Comparison of ENCODE assay signal across 16 cellular contexts in the genomic region with DNA sequence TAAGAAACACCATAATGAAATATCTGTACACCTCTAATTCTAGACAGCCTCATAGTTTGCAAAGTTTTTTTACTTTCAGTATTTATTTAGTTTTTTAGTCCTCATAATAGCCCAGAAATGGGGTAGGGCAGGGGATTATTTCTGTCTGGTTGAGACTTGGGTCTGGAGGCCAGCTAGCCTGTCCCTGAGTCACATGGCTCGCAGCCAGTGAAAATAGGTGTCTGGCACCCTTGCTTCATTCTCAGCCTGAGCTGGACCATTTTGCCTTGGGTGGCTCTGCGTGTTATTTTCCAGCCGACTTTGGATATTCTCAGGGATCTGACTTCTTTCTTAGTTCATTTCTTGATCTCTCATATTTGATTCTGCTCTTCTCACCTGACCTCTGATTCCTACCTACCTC.
DNase-seq lines count a peak whose midpoint lies in the region; ATAC-seq, FAIRE-seq and TF ChIP-seq lines count a peak whose summit lies in the region.
"Had no signal": no experiment of that assay in that cellular context is flagged by ENCODE, and none has a peak within 500 bp of the region (broad histone marks: within the 10 kb centered on the region; RNA-seq: fewer than 3 reads in every experiment).

No MANE protein-coding gene starts in this region.

- H4K20me1 ChIP-seq in GM23248 (ENCODE audit: insufficient read depth) (no peaks in the 10 kb centered on the region), astrocyte (ENCODE audit: insufficient read depth, low read length) (no peaks in the 10 kb centered on the region)

- no peaks in the 10 kb centered on the region for H3K79me2 ChIP-seq in GM23248 (ENCODE audit: insufficient read depth)
- no peaks in the 10 kb centered on the region for H3K79me2 ChIP-seq in astrocyte (ENCODE audit: insufficient read depth, low read length)

- TF ChIP-seq CTCF in astrocyte (IDR thresholded peaks at IDR 0.05; ENCODE audit: insufficient read depth, low read depth, low read length) = no peak
- TF ChIP-seq CTCF in heart left ventricle (IDR thresholded peaks at IDR 0.05) = no peak

- H3K27ac ChIP-seq in GM23248 (no peak overlapping the region), astrocyte (ENCODE audit: low read depth, low read length) (peak overlapping the region; percentile 23), heart left ventricle (no peak overlapping the region)

- no peaks in the 10 kb centered on the region for H3K9me2 ChIP-seq in GM23248 (ENCODE audit: insufficient read depth)

- H3K4me2 ChIP-seq in GM23248 (ENCODE audit: unreplicated experiment) (no peak overlapping the region), astrocyte (ENCODE audit: low read length) (peak overlapping the region; percentile 70)

- no peak overlapping the region for H3K27ac Mint-ChIP-seq in astrocyte (ENCODE audit: unreplicated experiment)
- H3K27ac Mint-ChIP-seq: activated naive CD8-positive, alpha-beta T cell treated with anti-CD3 and anti-CD28 coated beads for 36 hours; H9 had no signal

- H3K4me3 Mint-ChIP-seq in astrocyte (ENCODE audit: unreplicated experiment) = no peak overlapping the region
- H3K4me3 Mint-ChIP-seq: activated naive CD8-positive, alpha-beta T cell treated with anti-CD3 and anti-CD28 coated beads for 36 hours; H9 had no signal

- H3K36me3 Mint-ChIP-seq in astrocyte (ENCODE audit: low read depth, unreplicated experiment) = peaks cover 8% of the 10 kb centered on the region
- H3K36me3 Mint-ChIP-seq: activated naive CD8-positive, alpha-beta T cell treated with anti-CD3 and anti-CD28 coated beads for 36 hours had no signal

- H2AFZ ChIP-seq in GM23248 (no peak overlapping the region), astrocyte (ENCODE audit: low read depth, low read length) (no peak overlapping the region)

- H3K4me1 ChIP-seq in GM23248 (ENCODE audit: insufficient read depth) = no peaks in the 10 kb centered on the region
- peaks cover 15% of the 10 kb centered on the region for H3K4me1 ChIP-seq in astrocyte (ENCODE audit: insufficient read depth, low read length)
- peaks cover 0 to 10% (median 0%) of the 10 kb centered on the region in 12 donors for H3K4me1 ChIP-seq in heart left ventricle

- H3K4me3 ChIP-seq in GM23248 = no peak overlapping the region
- no peak overlapping the region for H3K4me3 ChIP-seq in astrocyte (ENCODE audit: insufficient read depth, low read depth, low read length)
- no peak overlapping the region for H3K4me3 ChIP-seq in heart left ventricle

- peak; percentile 26 for FAIRE-seq in astrocyte (lab: Jason Lieb, UNC)
- FAIRE-seq: GM19239, RCC 7860 had no signal

- H3K27me3 ChIP-seq in GM23248 (replicated peaks; ENCODE audit: insufficient read depth) (no peaks in the 10 kb centered on the region; the same call in 1 of the 2 replicates), astrocyte (ENCODE audit: insufficient read depth, low read length) (no peaks in the 10 kb centered on the region), heart left ventricle (peaks cover 0 to 4% (median 0%) of the 10 kb centered on the region in 9 donors)

- peak; percentile 27 for DNase-seq in GM23248
- DNase-seq in astrocyte (ENCODE audit: low read depth) = peak; percentile 89
- DNase-seq in heart left ventricle = peak; percentile 47 to 79 (median 69)
- peak; percentile 91 for DNase-seq in stromal cell of bone marrow (ENCODE audit: low read depth)
- DNase-seq in NCI-H187 treated with DMSO at 0.1 percent for 48 hours (lab: John Stamatoyannopoulos, UW) = no peak
- no peak for DNase-seq in cortex of kidney (lab: John Stamatoyannopoulos, UW)
- DNase-seq: activated naive CD8-positive, alpha-beta T cell treated with anti-CD3 and anti-CD28 coated beads for 36 hours; H9; hippocampal formation; mesendoderm; NCI-H1105 treated with DMSO at 0.1 percent for 48 hours; posterior cingulate gyrus had no signal

- ATAC-seq in heart left ventricle = peak in 3 of 4 donors; percentile 82 to 96 (median 88)
- no peak for ATAC-seq in HG02970 (IDR thresholded peaks at IDR 0.05; ENCODE audit: low FRiP score, unreplicated experiment)
- no peak for ATAC-seq in HG02938 (IDR thresholded peaks at IDR 0.05; ENCODE audit: unreplicated experiment)

- H3K9me3 ChIP-seq in GM23248 (ENCODE audit: low read depth) = no peaks in the 10 kb centered on the region
- H3K9me3 ChIP-seq in astrocyte (ENCODE audit: insufficient read depth, low read depth, low read length) = no peaks in the 10 kb centered on the region
- H3K9me3 ChIP-seq in heart left ventricle = no peaks in the 10 kb centered on the region

- in situ Hi-C loops in GM23248 (cut with MboI) = no loop called here

- H3F3A ChIP-seq in GM23248 (ENCODE audit: insufficient read depth) = no peaks in the 10 kb centered on the region

- no peaks in the 10 kb centered on the region for H3K4me1 Mint-ChIP-seq in astrocyte (ENCODE audit: low read depth, unreplicated experiment)
- H3K4me1 Mint-ChIP-seq: activated naive CD8-positive, alpha-beta T cell treated with anti-CD3 and anti-CD28 coated beads for 36 hours; H9 had no signal

- no peaks in the 10 kb centered on the region for H3K36me3 ChIP-seq in GM23248 (ENCODE audit: low read depth)
- no peaks in the 10 kb centered on the region for H3K36me3 ChIP-seq in astrocyte (ENCODE audit: insufficient read depth, low read length)
- H3K36me3 ChIP-seq in heart left ventricle = no peaks in the 10 kb centered on the region

- H3K9me3 Mint-ChIP-seq in astrocyte (ENCODE audit: unreplicated experiment) = no peaks in the 10 kb centered on the region
- H3K9me3 Mint-ChIP-seq: activated naive CD8-positive, alpha-beta T cell treated with anti-CD3 and anti-CD28 coated beads for 36 hours; H9 had no signal

- TF ChIP-seq POLR2A in heart left ventricle (IDR thresholded peaks at IDR 0.05) = no peak

- H3K9ac ChIP-seq in GM23248 = no peak overlapping the region
- H3K9ac ChIP-seq in astrocyte (ENCODE audit: low read length) = peak overlapping the region; percentile 22

- intact Hi-C loops in heart left ventricle (cut with DNase I) = no loop called here

- peaks cover 8% of the 10 kb centered on the region for H3K27me3 Mint-ChIP-seq in astrocyte (ENCODE audit: low read depth, unreplicated experiment)

- 50 to 61% methylated on average over 3 of the region's 3 CpGs for WGBS in GM23248 (ENCODE audit: low coverage in 1 of 2, low lambda C conversion rate in 2 of 2, missing lambda C conversion rate in 2 of 2), 2 experiments
- 37 to 69% (median 51%) methylated on average over 3 of the region's 3 CpGs for WGBS in heart left ventricle, 4 donors

Comparison
In these comparisons a context has a peak if more than half of its experiments do, and no peak if none do; other contexts are left out.
1. DNase-seq: peak in GM23248 (single experiment), astrocyte (single experiment), heart left ventricle (5 of 5) and stromal cell of bone marrow (single experiment); none in NCI-H187 treated with DMSO at 0.1 percent for 48 hours (single experiment) and cortex of kidney (single experiment).
2. ATAC-seq: peak in heart left ventricle (3 of 4); none in HG02970 (single experiment) and HG02938 (single experiment).